ENCODE assay signal across 1 cellular context in genomic region chr7:55567495-55568070, GRCh38.
TF ChIP-seq lines count a peak whose summit lies in the region.

No MANE protein-coding gene starts in this region.

TF ChIP-seq in H1, 55 proteins besides CTCF, POLR2A, EP300 and RAD21 (continued from another document):
- TF ChIP-seq RNF2 (IDR thresholded peaks at IDR 0.05; ENCODE audit: borderline replicate concordance, low read depth, low read length, missing control alignments, poor library complexity, severe bottlenecking): no peak
TF ChIP-seq in H1: peak in this region for 1.
